ENCODE assay signal across 26 cellular contexts in genomic region chr7:155984609-155985405, GRCh38.
A peak's percentile ranks its signal among the peaks of the same experiment; 100 is the strongest.
DNase-seq lines count a peak whose midpoint lies in the region; ATAC-seq, FAIRE-seq and TF ChIP-seq lines count a peak whose summit lies in the region.
"Had no signal": no experiment of that assay in that cellular context is flagged by ENCODE, and none has a peak within 500 bp of the region (broad histone marks: within the 10 kb centered on the region; RNA-seq: fewer than 3 reads in every experiment).

No MANE protein-coding gene starts in this region.

- FAIRE-seq in kidney (lab: Jason Lieb, UNC): no peak
- FAIRE-seq: GM19239, HepG2, K562 had no signal

- H3K9ac ChIP-seq in kidney (ENCODE audit: low read length in 2 of 2): no peak overlapping the region
- H3K9ac ChIP-seq: BLaER1 treated with 17β-estradiol and CSF1 and Interleukin-3, amounts not matched to agents 10 nM and 100 nM; GM23248 had no signal

- no peak for TF ChIP-seq EP300 in suprapubic skin (IDR thresholded peaks at IDR 0.05)

- CTCF ChIA-PET in activated CD4-positive, alpha-beta memory T cell treated with anti-CD3 and anti-CD28 coated beads, Interleukin-2, amount 10 ng/mL, durations not matched to agents 7 days and 5 days (lab: Charles Lee): no interaction called here
- CTCF ChIA-PET in activated CD4-positive, alpha-beta memory T cell treated with anti-CD3 and anti-CD28 coated beads for 36 hours (lab: Charles Lee): no interaction called here

- no peak overlapping the region for H3K4me3 ChIP-seq in kidney (ENCODE audit: low read length in 2 of 2)
- no peak overlapping the region for H3K4me3 ChIP-seq in suprapubic skin
- no peak overlapping the region for H3K4me3 ChIP-seq in SJCRH30
- H3K4me3 ChIP-seq: BLaER1 treated with 17β-estradiol and CSF1 and Interleukin-3, amounts not matched to agents 10 nM and 100 nM; GM23248; HAP-1; K562; MG63; SJSA1 had no signal

- no peaks in the 10 kb centered on the region for H3K36me3 Mint-ChIP-seq in activated CD4-positive, alpha-beta memory T cell treated with anti-CD3 and anti-CD28 coated beads, Interleukin-2, amount 10 ng/mL, durations not matched to agents 7 days and 5 days (ENCODE audit: low read depth)
- H3K36me3 Mint-ChIP-seq in activated CD4-positive, alpha-beta memory T cell treated with anti-CD3 and anti-CD28 coated beads for 36 hours: no peaks in the 10 kb centered on the region
- H3K36me3 Mint-ChIP-seq: CD8-positive, alpha-beta T cell had no signal

- ATAC-seq in GM21723 (IDR thresholded peaks at IDR 0.05; ENCODE audit: unreplicated experiment): no peak
- ATAC-seq: CD8-positive, alpha-beta T cell; HepG2; K562 had no signal

- 81% methylated on average over 13 of the region's 15 CpGs for WGBS in suprapubic skin

- intact Hi-C loops in activated CD4-positive, alpha-beta memory T cell treated with anti-CD3 and anti-CD28 coated beads for 36 hours (cut with micrococcal nuclease): no loop called here
- intact Hi-C loops in kidney (cut with DNase I): no loop called here

- H3K27ac ChIP-seq in kidney (ENCODE audit: low read depth in 2 of 2, low read length in 2 of 2) (no peak overlapping the region), suprapubic skin (no peak overlapping the region), SJCRH30 (no peak overlapping the region)
- H3K27ac ChIP-seq: 22Rv1; BLaER1 treated with 17β-estradiol and CSF1 and Interleukin-3, amounts not matched to agents 10 nM and 100 nM; GM23248; HL-60; SJSA1 had no signal

- H3K9me3 Mint-ChIP-seq in activated CD4-positive, alpha-beta memory T cell treated with anti-CD3 and anti-CD28 coated beads, Interleukin-2, amount 10 ng/mL, durations not matched to agents 7 days and 5 days: peaks cover 10% of the 10 kb centered on the region
- peaks cover 5% of the 10 kb centered on the region for H3K9me3 Mint-ChIP-seq in activated CD4-positive, alpha-beta memory T cell treated with anti-CD3 and anti-CD28 coated beads for 36 hours
- H3K9me3 Mint-ChIP-seq: CD8-positive, alpha-beta T cell had no signal

- no peaks in the 10 kb centered on the region for H3K27me3 Mint-ChIP-seq in activated CD4-positive, alpha-beta memory T cell treated with anti-CD3 and anti-CD28 coated beads, Interleukin-2, amount 10 ng/mL, durations not matched to agents 7 days and 5 days
- H3K27me3 Mint-ChIP-seq in activated CD4-positive, alpha-beta memory T cell treated with anti-CD3 and anti-CD28 coated beads for 36 hours: peaks cover 5% of the 10 kb centered on the region

- H3K4me3 Mint-ChIP-seq in activated CD4-positive, alpha-beta memory T cell treated with anti-CD3 and anti-CD28 coated beads, Interleukin-2, amount 10 ng/mL, durations not matched to agents 7 days and 5 days: no peak overlapping the region
- H3K4me3 Mint-ChIP-seq in activated CD4-positive, alpha-beta memory T cell treated with anti-CD3 and anti-CD28 coated beads for 36 hours: no peak overlapping the region
- H3K4me3 Mint-ChIP-seq: CD8-positive, alpha-beta T cell had no signal

- no peaks in the 10 kb centered on the region for H3K9me3 ChIP-seq in kidney (ENCODE audit: control insufficient read depth in 1 of 2, low read length in 2 of 2)
- H3K9me3 ChIP-seq in suprapubic skin: no peaks in the 10 kb centered on the region
- no peaks in the 10 kb centered on the region for H3K9me3 ChIP-seq in SJCRH30 (replicated peaks)
- H3K9me3 ChIP-seq: HAP-1, MG63, SJSA1 had no signal

- POLR2A ChIA-PET in activated CD4-positive, alpha-beta memory T cell treated with anti-CD3 and anti-CD28 coated beads, Interleukin-2, amount 10 ng/mL, durations not matched to agents 7 days and 5 days (lab: Charles Lee): no interaction called here
- POLR2A ChIA-PET in activated CD4-positive, alpha-beta memory T cell treated with anti-CD3 and anti-CD28 coated beads for 36 hours (lab: Charles Lee): no interaction called here

- no peaks in the 10 kb centered on the region for H3K4me1 Mint-ChIP-seq in activated CD4-positive, alpha-beta memory T cell treated with anti-CD3 and anti-CD28 coated beads, Interleukin-2, amount 10 ng/mL, durations not matched to agents 7 days and 5 days
- no peaks in the 10 kb centered on the region for H3K4me1 Mint-ChIP-seq in activated CD4-positive, alpha-beta memory T cell treated with anti-CD3 and anti-CD28 coated beads for 36 hours (ENCODE audit: low read depth)

- H3K36me3 ChIP-seq in kidney (ENCODE audit: control insufficient read depth in 1 of 2, insufficient read depth in 2 of 2, low read length in 2 of 2): no peaks in the 10 kb centered on the region
- no peaks in the 10 kb centered on the region for H3K36me3 ChIP-seq in suprapubic skin
- H3K36me3 ChIP-seq in SJCRH30: no peaks in the 10 kb centered on the region
- H3K36me3 ChIP-seq: BLaER1 treated with 17β-estradiol and CSF1 and Interleukin-3, amounts not matched to agents 10 nM and 100 nM; HAP-1; MG63; SJSA1 had no signal

- no peak overlapping the region for H3K27ac Mint-ChIP-seq in activated CD4-positive, alpha-beta memory T cell treated with anti-CD3 and anti-CD28 coated beads, Interleukin-2, amount 10 ng/mL, durations not matched to agents 7 days and 5 days
- no peak overlapping the region for H3K27ac Mint-ChIP-seq in activated CD4-positive, alpha-beta memory T cell treated with anti-CD3 and anti-CD28 coated beads for 36 hours
- H3K27ac Mint-ChIP-seq: CD8-positive, alpha-beta T cell had no signal

- H3K27me3 ChIP-seq in suprapubic skin (peaks cover 4% of the 10 kb centered on the region), SJCRH30 (peaks cover 12% of the 10 kb centered on the region; the same call in 1 of the 2 replicates)
- H3K27me3 ChIP-seq: BLaER1 treated with 17β-estradiol and CSF1 and Interleukin-3, amounts not matched to agents 10 nM and 100 nM; MG63; SJSA1 had no signal

- TF ChIP-seq CTCF in kidney (IDR thresholded peaks at IDR 0.05; ENCODE audit: borderline replicate concordance, extremely low read depth, insufficient read depth) (no peak), suprapubic skin (IDR thresholded peaks at IDR 0.05) (no peak)

- H3K4me1 ChIP-seq in kidney (ENCODE audit: control insufficient read depth in 1 of 2, insufficient read depth in 1 of 2, low read depth in 1 of 2, low read length in 2 of 2) (no peaks in the 10 kb centered on the region), suprapubic skin (no peaks in the 10 kb centered on the region), SJCRH30 (no peaks in the 10 kb centered on the region)
- H3K4me1 ChIP-seq: HAP-1, SJSA1 had no signal

- peak; percentile 3 for DNase-seq in activated CD4-positive, alpha-beta memory T cell treated with anti-CD3 and anti-CD28 coated beads, Interleukin-2, amount 10 ng/mL, durations not matched to agents 7 days and 5 days
- no peak for DNase-seq in activated CD4-positive, alpha-beta memory T cell treated with anti-CD3 and anti-CD28 coated beads for 36 hours
- DNase-seq in activated CD8-positive, alpha-beta memory T cell treated with anti-CD3 and anti-CD28 coated beads, Interleukin-2, amount 50 U/mL, for 48 hours: peak; percentile 28
- DNase-seq in kidney (peak; percentile 32), suprapubic skin (ENCODE audit: low spot score in 2 of 2) (peak; percentile 25 to 57), NOMO-1 treated with dmso at 0.1 percent for 144 hours (lab: John Stamatoyannopoulos, UW; ENCODE audit: unreplicated experiment) (no peak), SJCRH30 (no peak)
- DNase-seq: ACHN, DMS153, GDM1, GM23248, MG63, NCI-H1048, NCI-H1417 treated with DMSO at 0.1 percent for 48 hours, NCI-H187, NCI-H2107 had no signal

- TF ChIP-seq POLR2A in suprapubic skin (IDR thresholded peaks at IDR 0.05): no peak

Comparison
In these comparisons a context has a peak if more than half of its experiments do, and no peak if none do; other contexts are left out.
1. DNase-seq: peak in activated CD4-positive, alpha-beta memory T cell treated with anti-CD3 and anti-CD28 coated beads, Interleukin-2, amount 10 ng/mL, durations not matched to agents 7 days and 5 days (single experiment), activated CD8-positive, alpha-beta memory T cell treated with anti-CD3 and anti-CD28 coated beads, Interleukin-2, amount 50 U/mL, for 48 hours (single experiment), kidney (single experiment) and suprapubic skin (2 of 2); none in activated CD4-positive, alpha-beta memory T cell treated with anti-CD3 and anti-CD28 coated beads for 36 hours (single experiment), NOMO-1 treated with dmso at 0.1 percent for 144 hours (single experiment) and SJCRH30 (0 of 2).